ENCODE assay signal across 15 cellular contexts in genomic region chr22:39946571-39947407, GRCh38. TPM values are rescaled to one million over a fixed set of nuclear protein-coding genes. Genes with fewer than 3 reads are reported as not detected.
DNase-seq lines count a peak whose midpoint lies in the region; ATAC-seq and TF ChIP-seq lines count a peak whose summit lies in the region.
"Had no signal": no experiment of that assay in that cellular context is flagged by ENCODE, and none has a peak within 500 bp of the region (broad histone marks: within the 10 kb centered on the region; RNA-seq: fewer than 3 reads in every experiment).

No MANE protein-coding gene starts in this region.

- no peak for TF ChIP-seq CTCF in BE2C (IDR thresholded peaks at IDR 0.05; ENCODE audit: low read depth, low read length)

- H3K27me3 Mint-ChIP-seq in activated T-cell treated with anti-CD3 and anti-CD28 coated beads, Interleukin-2, amount 50 U/mL, for 72 hours (ENCODE audit: low read depth): no peaks in the 10 kb centered on the region
- no peaks in the 10 kb centered on the region for H3K27me3 Mint-ChIP-seq in central memory CD8-positive, alpha-beta T cell
- no peaks in the 10 kb centered on the region for H3K27me3 Mint-ChIP-seq in stimulated activated naive CD8-positive, alpha-beta T cell treated with anti-CD3 and anti-CD28 coated beads, Interleukin-15, amount 100 ng/mL, for 72 hours

- no peak for DNase-seq in activated T-cell treated with anti-CD3 and anti-CD28 coated beads, Interleukin-2, amount 50 U/mL, for 72 hours
- DNase-seq in activated T-cell treated with anti-CD3 and anti-CD28 coated beads for 4 hours (no peak), NCI-H2196 treated with DMSO at 0.1 percent for 48 hours (lab: John Stamatoyannopoulos, UW; ENCODE audit: unreplicated experiment) (peak; percentile 92), DMS114 treated with DMSO at 0.1 percent for 48 hours (lab: John Stamatoyannopoulos, UW; ENCODE audit: unreplicated experiment) (no peak), BE2C (no peak)
- DNase-seq in central memory CD8-positive, alpha-beta T cell (ENCODE audit: low spot score in 2 of 2): no peak
- no peak for DNase-seq in stimulated activated naive CD8-positive, alpha-beta T cell treated with anti-CD3 and anti-CD28 coated beads, Interleukin-15, amount 100 ng/mL, for 72 hours
- no peak for DNase-seq in stimulated activated CD8-positive, alpha-beta memory T cell treated with anti-CD3 and anti-CD28 coated beads, Interleukin-4, amount 100 ng/mL, for 48 hours
- DNase-seq: activated CD4-positive, alpha-beta T cell treated with anti-CD3 and anti-CD28 coated beads for 48 hours; Caco-2; NCI-H524 treated with DMSO at 0.1 percent for 48 hours; small intestine had no signal

- peak overlapping the region; percentile 86 for H3K27ac Mint-ChIP-seq in activated T-cell treated with anti-CD3 and anti-CD28 coated beads, Interleukin-2, amount 50 U/mL, for 72 hours
- peak overlapping the region; percentile 29 for H3K27ac Mint-ChIP-seq in central memory CD8-positive, alpha-beta T cell (ENCODE audit: low read depth)
- peak overlapping the region; percentile 55 to 81 for H3K27ac Mint-ChIP-seq in stimulated activated naive CD8-positive, alpha-beta T cell treated with anti-CD3 and anti-CD28 coated beads, Interleukin-15, amount 100 ng/mL, for 72 hours
- H3K27ac Mint-ChIP-seq: dendritic cell treated with granulocyte-macrophage colony-stimulating factor and Interleukin-4, amounts not matched to agents 40 ng/mL and 50 ng/mL, for 4 days had no signal

- H3K36me3 Mint-ChIP-seq in activated T-cell treated with anti-CD3 and anti-CD28 coated beads, Interleukin-2, amount 50 U/mL, for 72 hours (ENCODE audit: insufficient read depth in 2 of 2): peaks cover 13 to 22% of the 10 kb centered on the region in 2 donors
- H3K36me3 Mint-ChIP-seq in central memory CD8-positive, alpha-beta T cell (ENCODE audit: insufficient read depth): peaks cover 46% of the 10 kb centered on the region

- no peaks in the 10 kb centered on the region for H3K9me3 ChIP-seq in BE2C
- H3K9me3 ChIP-seq: Caco-2, upper lobe of right lung had no signal

- no peaks in the 10 kb centered on the region for H3K36me3 ChIP-seq in BE2C
- H3K36me3 ChIP-seq: upper lobe of right lung had no signal

- no peaks in the 10 kb centered on the region for H3K9me3 Mint-ChIP-seq in activated T-cell treated with anti-CD3 and anti-CD28 coated beads, Interleukin-2, amount 50 U/mL, for 72 hours
- no peaks in the 10 kb centered on the region for H3K9me3 Mint-ChIP-seq in central memory CD8-positive, alpha-beta T cell
- no peaks in the 10 kb centered on the region for H3K9me3 Mint-ChIP-seq in stimulated activated naive CD8-positive, alpha-beta T cell treated with anti-CD3 and anti-CD28 coated beads, Interleukin-15, amount 100 ng/mL, for 72 hours
- H3K9me3 Mint-ChIP-seq: dendritic cell treated with granulocyte-macrophage colony-stimulating factor and Interleukin-4, amounts not matched to agents 40 ng/mL and 50 ng/mL, for 4 days had no signal

- H3K4me3 ChIP-seq in BE2C (ENCODE audit: low read depth, low read length): no peak overlapping the region
- H3K4me3 ChIP-seq: upper lobe of right lung had no signal

- H3K4me1 Mint-ChIP-seq in activated T-cell treated with anti-CD3 and anti-CD28 coated beads, Interleukin-2, amount 50 U/mL, for 72 hours (ENCODE audit: low read depth): peaks cover 99% of the 10 kb centered on the region
- peaks cover 89% of the 10 kb centered on the region for H3K4me1 Mint-ChIP-seq in central memory CD8-positive, alpha-beta T cell
- peaks cover 100% of the 10 kb centered on the region for H3K4me1 Mint-ChIP-seq in stimulated activated naive CD8-positive, alpha-beta T cell treated with anti-CD3 and anti-CD28 coated beads, Interleukin-15, amount 100 ng/mL, for 72 hours

- H3K4me3 Mint-ChIP-seq in activated T-cell treated with anti-CD3 and anti-CD28 coated beads, Interleukin-2, amount 50 U/mL, for 72 hours: peak overlapping the region; percentile 66 to 86
- H3K4me3 Mint-ChIP-seq in central memory CD8-positive, alpha-beta T cell: peak overlapping the region; percentile 27
- peak overlapping the region; percentile 71 to 76 for H3K4me3 Mint-ChIP-seq in stimulated activated naive CD8-positive, alpha-beta T cell treated with anti-CD3 and anti-CD28 coated beads, Interleukin-15, amount 100 ng/mL, for 72 hours
- H3K4me3 Mint-ChIP-seq: dendritic cell treated with granulocyte-macrophage colony-stimulating factor and Interleukin-4, amounts not matched to agents 40 ng/mL and 50 ng/mL, for 4 days had no signal

- no peak for ATAC-seq in activated T-cell treated with anti-CD3 and anti-CD28 coated beads, Interleukin-2, amount 50 U/mL, for 72 hours (replicated peaks in 1 of 2)
- ATAC-seq in central memory CD8-positive, alpha-beta T cell (replicated peaks; ENCODE audit: extremely low read depth, poor library complexity, severe bottlenecking): no peak
- no peak for ATAC-seq in stimulated activated naive CD8-positive, alpha-beta T cell treated with anti-CD3 and anti-CD28 coated beads, Interleukin-15, amount 100 ng/mL, for 72 hours

- no peaks in the 10 kb centered on the region; the same call in 1 of the 2 replicates for H3K27me3 ChIP-seq in BE2C

- H3K4me1 ChIP-seq in BE2C: no peaks in the 10 kb centered on the region; the same call in 1 of the 2 replicates
- H3K4me1 ChIP-seq: Caco-2 had no signal

RNA-seq across cellular contexts. Expression of gene TMA7B, which starts 13.4 kb away (rescaled TPM):
- 1 to 10 TPM; 1.4 to 2.5 TPM for total RNA-seq in activated T-cell treated with anti-CD3 and anti-CD28 coated beads, Interleukin-2, amount 50 U/mL, for 72 hours
- polyA plus RNA-seq in BE2C (2012; ENCODE audit: insufficient read depth, insufficient read length, low read depth): not detected
- total RNA-seq: Caco-2 had no signal
- polyA plus RNA-seq: keratinocyte had no signal

RNA-seq across cellular contexts. Expression of gene GRAP2, which starts 45.9 kb away (rescaled TPM):
- 10 to 100 TPM; 56.4 to 59.4 TPM for total RNA-seq in activated T-cell treated with anti-CD3 and anti-CD28 coated beads, Interleukin-2, amount 50 U/mL, for 72 hours
- 0.39 TPM for polyA plus RNA-seq in BE2C (2012; ENCODE audit: insufficient read depth, insufficient read length, low read depth)
- total RNA-seq: Caco-2 had no signal
- polyA plus RNA-seq: keratinocyte had no signal

RNA-seq across cellular contexts. Expression of gene FAM83F, which starts 48.0 kb away (rescaled TPM):
- under 1 TPM; 0.81 to 0.89 TPM for total RNA-seq in activated T-cell treated with anti-CD3 and anti-CD28 coated beads, Interleukin-2, amount 50 U/mL, for 72 hours
- not detected for polyA plus RNA-seq in BE2C (2012; ENCODE audit: insufficient read depth, insufficient read length, low read depth)

RNA-seq across cellular contexts. Expression of gene ENTHD1, which starts 53.2 kb away (rescaled TPM):
- under 1 TPM; 0.46 to 0.77 TPM for total RNA-seq in activated T-cell treated with anti-CD3 and anti-CD28 coated beads, Interleukin-2, amount 50 U/mL, for 72 hours
- not detected for polyA plus RNA-seq in BE2C (2012; ENCODE audit: insufficient read depth, insufficient read length, low read depth)
- total RNA-seq: Caco-2, upper lobe of right lung had no signal
- polyA plus RNA-seq: keratinocyte had no signal

Comparison
In these comparisons a context has a peak if more than half of its experiments do, and no peak if none do; other contexts are left out.
1. H3K27ac Mint-ChIP-seq: peak in every context shown above with its lines; median percentile 86 in activated T-cell treated with anti-CD3 and anti-CD28 coated beads, Interleukin-2, amount 50 U/mL, for 72 hours; 68 in stimulated activated naive CD8-positive, alpha-beta T cell treated with anti-CD3 and anti-CD28 coated beads, Interleukin-15, amount 100 ng/mL, for 72 hours; 29 in central memory CD8-positive, alpha-beta T cell.